Comparison of ENCODE assay signal across 20 cellular contexts in the genomic region with DNA sequence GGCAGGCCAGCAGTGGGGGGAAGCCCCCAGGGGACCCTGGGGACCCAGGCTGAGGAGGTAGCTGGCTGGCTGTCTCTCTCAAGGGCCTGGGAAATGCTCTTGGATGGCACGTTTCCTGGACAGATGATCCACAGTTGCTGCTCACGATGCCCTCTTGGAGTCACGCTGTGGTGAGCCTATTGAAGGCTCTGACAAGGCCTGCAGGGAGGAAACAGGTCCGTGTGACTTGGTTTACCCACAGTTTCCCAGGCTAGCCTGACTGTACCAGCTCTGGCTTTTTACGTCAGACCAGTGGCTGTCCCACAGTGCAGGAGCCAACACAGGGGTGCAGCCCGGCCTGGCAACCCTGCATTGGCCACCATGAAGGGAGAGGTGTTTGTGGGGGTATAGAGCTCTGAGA.
"Had no signal": no experiment of that assay in that cellular context is flagged by ENCODE, and none has a peak within 500 bp of the region (broad histone marks: within the 10 kb centered on the region; RNA-seq: fewer than 3 reads in every experiment).

No MANE protein-coding gene starts in this region.

- ATAC-seq: activated T-cell treated with anti-CD3 and anti-CD28 coated beads, Interleukin-2, amount 50 U/mL, for 72 hours; body of pancreas; left lung; stimulated activated naive CD8-positive, alpha-beta T cell treated with anti-CD3 and anti-CD28 coated beads, Interleukin-15, Interleukin-2, amounts not matched to agents 100 U/mL and 50 U/mL, for 24 hours had no signal

- H3K9me3 Mint-ChIP-seq: activated T-cell treated with anti-CD3 and anti-CD28 coated beads, Interleukin-2, amount 50 U/mL, for 72 hours; neural crest cell had no signal

- H3K27ac Mint-ChIP-seq: activated naive CD8-positive, alpha-beta T cell; activated T-cell treated with anti-CD3 and anti-CD28 coated beads, Interleukin-2, amount 50 U/mL, for 72 hours had no signal

- H3K4me1 Mint-ChIP-seq: neural crest cell had no signal

- H3K36me3 Mint-ChIP-seq: activated naive CD8-positive, alpha-beta T cell had no signal

- H3K4me3 Mint-ChIP-seq: activated naive CD8-positive, alpha-beta T cell; activated T-cell treated with anti-CD3 and anti-CD28 coated beads, Interleukin-2, amount 50 U/mL, for 72 hours; neural crest cell had no signal

- H3K27ac ChIP-seq: epithelial cell of prostate had no signal

- H3K4me3 ChIP-seq: body of pancreas, left lung, prostate gland, right atrium auricular region, tibial artery had no signal

- H3K27me3 Mint-ChIP-seq: activated naive CD8-positive, alpha-beta T cell had no signal

- H3K36me3 ChIP-seq: left lung, prostate gland, right atrium auricular region, tibial artery had no signal

- H3K9me3 ChIP-seq: body of pancreas, left lung, prostate gland, right atrium auricular region, tibial artery had no signal

- H3K27me3 ChIP-seq: body of pancreas, left lung, right atrium auricular region, tibial artery had no signal

- DNase-seq: activated CD4-positive, alpha-beta T cell treated with anti-CD3 and anti-CD28 coated beads, Interleukin-2, amount 50 U/mL, for 1 hour; activated effector memory CD4-positive, alpha-beta T cell treated with anti-CD3 and anti-CD28 coated beads, Interleukin-2, amount 50 U/mL, for 16 hours; activated T-cell treated with anti-CD3 and anti-CD28 coated beads, Interleukin-2, amount 50 U/mL, for 72 hours; amygdala; caudate nucleus; head of caudate nucleus; left lung; mammary epithelial cell; stimulated activated CD4-positive, alpha-beta T cell treated with anti-CD3 and anti-CD28 coated beads, Interleukin-2, amount 100 ng/mL, for 24 hours; stimulated activated naive CD8-positive, alpha-beta T cell treated with anti-CD3 and anti-CD28 coated beads, Interleukin-15, Interleukin-2, amounts not matched to agents 100 U/mL and 50 U/mL, for 24 hours; substantia nigra; T-helper 1 cell; T-helper 9 cell; tibial artery had no signal
